In the genomic region with DNA sequence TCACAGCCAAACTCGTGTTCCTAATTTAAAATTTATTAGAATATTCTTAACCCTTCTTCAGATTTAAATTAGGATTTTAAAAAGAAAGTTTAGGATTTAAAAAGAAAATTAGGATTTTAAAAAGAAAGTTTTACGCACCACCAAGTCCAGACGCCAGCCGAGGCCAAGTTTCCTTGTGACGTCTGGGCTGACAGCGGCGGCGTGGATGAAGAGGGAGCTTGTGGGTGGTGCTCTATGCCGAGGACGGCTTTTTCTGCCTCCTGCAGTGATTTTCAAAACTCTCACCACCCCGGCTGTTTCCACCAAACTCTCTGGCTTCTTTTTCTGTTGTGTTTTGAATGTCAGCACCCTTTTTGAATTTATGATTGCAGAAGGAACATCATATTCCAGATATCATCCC, we compare ENCODE assay signal across 24 cellular contexts.
"Had no signal": no experiment of that assay in that cellular context is flagged by ENCODE, and none has a peak within 500 bp of the region (broad histone marks: within the 10 kb centered on the region; RNA-seq: fewer than 3 reads in every experiment).

No MANE protein-coding gene starts in this region.

- H3K4me1 Mint-ChIP-seq: mesothelial cell of epicardium; stimulated activated memory B cell treated with anti-CD40 and anti-IgM and Interleukin-4, amounts not matched to agents 10 μg/mL and 1 μg/mL and 100 μg/mL, for 72 hours had no signal

- H3K36me3 ChIP-seq: esophagus squamous epithelium, thoracic aorta, transverse colon, upper lobe of right lung, vagina had no signal

- H3K27me3 ChIP-seq: vagina had no signal

- H3K4me3 Mint-ChIP-seq: effector memory CD8-positive, alpha-beta T cell; immature natural killer cell; mesothelial cell of epicardium; naive B cell; nephron progenitor cell; stimulated activated memory B cell treated with anti-CD40 and anti-IgM and Interleukin-4, amounts not matched to agents 10 μg/mL and 1 μg/mL and 100 μg/mL, for 72 hours had no signal

- DNase-seq: cortex of kidney; effector memory CD8-positive, alpha-beta T cell; erythroblast; esophagus squamous epithelium; foreskin melanocyte; hypothalamus; immature natural killer cell; islet precursor cell; mesenchymal stem cell; mucosa of descending colon; naive B cell; nephron progenitor cell; nucleus accumbens; psoas muscle; stimulated activated CD4-positive, alpha-beta T cell treated with anti-CD3 and anti-CD28 coated beads, Interleukin-4, amount 100 ng/mL, for 4 hours; stimulated activated naive CD8-positive, alpha-beta T cell treated with anti-CD3 and anti-CD28 coated beads, Interleukin-15, Interleukin-2, amounts not matched to agents 100 U/mL and 50 U/mL, for 24 hours; substantia nigra; transverse colon had no signal

- H3K4me1 ChIP-seq: esophagus squamous epithelium, psoas muscle, transverse colon, upper lobe of right lung, vagina had no signal

- H3K27ac ChIP-seq: esophagus squamous epithelium, psoas muscle, thoracic aorta, transverse colon, upper lobe of right lung, vagina had no signal

- H3K4me3 ChIP-seq: esophagus squamous epithelium, mucosa of descending colon, psoas muscle, thoracic aorta, transverse colon, upper lobe of right lung, vagina had no signal

- H3K9me3 ChIP-seq: esophagus squamous epithelium, mucosa of descending colon, psoas muscle, thoracic aorta, transverse colon, upper lobe of right lung, vagina had no signal

- ATAC-seq: effector memory CD8-positive, alpha-beta T cell; mucosa of descending colon; psoas muscle; sciatic nerve; stimulated activated memory B cell treated with anti-CD40 and anti-IgM and Interleukin-4, amounts not matched to agents 10 μg/mL and 1 μg/mL and 100 μg/mL, for 72 hours; stimulated activated naive CD8-positive, alpha-beta T cell treated with anti-CD3 and anti-CD28 coated beads, Interleukin-15, Interleukin-2, amounts not matched to agents 100 U/mL and 50 U/mL, for 24 hours; upper lobe of right lung had no signal

- H3K27ac Mint-ChIP-seq: effector memory CD8-positive, alpha-beta T cell; immature natural killer cell; mesothelial cell of epicardium; naive B cell; nephron progenitor cell; stimulated activated memory B cell treated with anti-CD40 and anti-IgM and Interleukin-4, amounts not matched to agents 10 μg/mL and 1 μg/mL and 100 μg/mL, for 72 hours had no signal

- H3K9me3 Mint-ChIP-seq: mesothelial cell of epicardium had no signal

- H3K36me3 Mint-ChIP-seq: immature natural killer cell; mesothelial cell of epicardium; stimulated activated memory B cell treated with anti-CD40 and anti-IgM and Interleukin-4, amounts not matched to agents 10 μg/mL and 1 μg/mL and 100 μg/mL, for 72 hours had no signal
